27 cellular contexts compared by ENCODE assay signal in the genomic region with DNA sequence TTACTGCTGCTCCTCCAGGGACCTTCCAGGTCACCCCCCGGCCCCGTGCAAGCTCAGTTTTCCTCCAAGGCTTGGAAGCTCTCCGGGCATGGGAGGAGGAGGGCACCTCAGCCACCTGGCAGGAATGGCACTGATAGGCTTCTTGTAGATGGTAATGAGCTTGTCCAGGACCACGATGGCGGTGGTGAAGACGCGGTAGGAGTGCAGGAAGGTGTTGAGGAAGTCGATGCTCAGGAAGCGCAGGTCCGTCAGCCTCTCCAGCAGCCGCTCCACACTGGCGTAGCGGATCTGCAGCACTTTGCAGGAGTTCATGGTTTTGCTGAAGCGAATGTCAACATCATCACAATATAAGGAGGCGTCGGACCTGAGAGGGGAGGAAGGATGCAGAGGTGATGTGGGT.
"Had no signal": no experiment of that assay in that cellular context is flagged by ENCODE, and none has a peak within 500 bp of the region (broad histone marks: within the 10 kb centered on the region; RNA-seq: fewer than 3 reads in every experiment).

No MANE protein-coding gene starts in this region.

- H3K4me3 ChIP-seq: ascending aorta, body of pancreas, MG63, SK-N-MC had no signal

- H3K4me3 Mint-ChIP-seq: activated CD4-positive, alpha-beta memory T cell treated with anti-CD3 and anti-CD28 coated beads for 36 hours; activated CD4-positive, alpha-beta T cell treated with anti-CD3 and anti-CD28 coated beads, Interleukin-2, amount 10 ng/mL, durations not matched to agents 7 days and 5 days; activated naive CD8-positive, alpha-beta T cell treated with anti-CD3 and anti-CD28 coated beads, Interleukin-2, amount 50 U/mL, for 24 hours; activated T-cell treated with anti-CD3 and anti-CD28 coated beads, Interleukin-2, amount 50 U/mL, for 4 hours; T-cell had no signal

- H3K9me3 Mint-ChIP-seq: activated CD4-positive, alpha-beta memory T cell treated with anti-CD3 and anti-CD28 coated beads for 36 hours; activated CD4-positive, alpha-beta T cell treated with anti-CD3 and anti-CD28 coated beads, Interleukin-2, amount 10 ng/mL, durations not matched to agents 7 days and 5 days; activated naive CD4-positive, alpha-beta T cell treated with anti-CD3 and anti-CD28 coated beads, Interleukin-2, amount 50 U/mL, for 72 hours; activated naive CD8-positive, alpha-beta T cell treated with anti-CD3 and anti-CD28 coated beads, Interleukin-2, amount 50 U/mL, for 24 hours; activated T-cell treated with anti-CD3 and anti-CD28 coated beads, Interleukin-2, amount 50 U/mL, for 4 hours; T-cell had no signal

- H3K27ac ChIP-seq: ascending aorta, body of pancreas, KMS-11, SK-N-MC had no signal

- DNase-seq: activated CD4-positive, alpha-beta memory T cell treated with anti-CD3 and anti-CD28 coated beads for 36 hours; activated CD4-positive, alpha-beta T cell treated with anti-CD3 and anti-CD28 coated beads, Interleukin-2, amount 10 ng/mL, durations not matched to agents 7 days and 5 days; activated CD4-positive, CD25-positive, alpha-beta regulatory T cell; activated CD8-positive, alpha-beta memory T cell treated with anti-CD3 and anti-CD28 coated beads for 24 hours; activated effector memory CD4-positive, alpha-beta T cell treated with anti-CD3 and anti-CD28 coated beads, Interleukin-2, amount 50 U/mL, for 16 hours; activated naive CD4-positive, alpha-beta T cell treated with Interleukin-2 at 50 U/mL for 16 hours; activated naive CD8-positive, alpha-beta T cell treated with anti-CD3 and anti-CD28 coated beads, Interleukin-2, amount 50 U/mL, for 24 hours; activated T-cell treated with anti-CD3 and anti-CD28 coated beads, Interleukin-2, amount 50 U/mL, for 4 hours; amniotic stem cell; body of pancreas; central memory CD4-positive, alpha-beta T cell; MG63; MV-4-11; NCI-H1105; NCI-H1436; NCI-H1694 treated with DMSO at 0.1 percent for 48 hours; NCI-H2081; NCI-H510A treated with DMSO at 0.1 percent for 48 hours; NCI-H69; SIG-M5; T-cell; T-helper 2 cell; T1000 had no signal

- H3K9ac ChIP-seq: KMS-11 had no signal

- H3K4me1 ChIP-seq: ascending aorta, body of pancreas had no signal

- H3K27me3 ChIP-seq: ascending aorta, body of pancreas, MG63 had no signal

- H3K27ac Mint-ChIP-seq: activated CD4-positive, alpha-beta memory T cell treated with anti-CD3 and anti-CD28 coated beads for 36 hours; activated CD4-positive, alpha-beta T cell treated with anti-CD3 and anti-CD28 coated beads, Interleukin-2, amount 10 ng/mL, durations not matched to agents 7 days and 5 days; activated naive CD8-positive, alpha-beta T cell treated with anti-CD3 and anti-CD28 coated beads, Interleukin-2, amount 50 U/mL, for 24 hours; T-cell had no signal

- H3K4me2 ChIP-seq: KMS-11 had no signal

- H3K36me3 Mint-ChIP-seq: activated CD4-positive, alpha-beta memory T cell treated with anti-CD3 and anti-CD28 coated beads for 36 hours; activated naive CD4-positive, alpha-beta T cell treated with anti-CD3 and anti-CD28 coated beads, Interleukin-2, amount 50 U/mL, for 72 hours; T-cell had no signal

- H3K27me3 Mint-ChIP-seq: activated CD4-positive, alpha-beta T cell treated with anti-CD3 and anti-CD28 coated beads, Interleukin-2, amount 10 ng/mL, durations not matched to agents 7 days and 5 days had no signal

- ATAC-seq: activated naive CD4-positive, alpha-beta T cell treated with anti-CD3 and anti-CD28 coated beads, Interleukin-2, amount 50 U/mL, for 72 hours; activated naive CD8-positive, alpha-beta T cell treated with anti-CD3 and anti-CD28 coated beads, Interleukin-2, amount 50 U/mL, for 24 hours; activated T-cell treated with anti-CD3 and anti-CD28 coated beads, Interleukin-2, amount 50 U/mL, for 4 hours; body of pancreas; T-cell had no signal
